ENCODE assay signal across 12 cellular contexts in genomic region chr3:31952205-31952604, GRCh38. TPM values are rescaled to one million over a fixed set of nuclear protein-coding genes. Genes with fewer than 3 reads are reported as not detected.
DNase-seq lines count a peak whose midpoint lies in the region; ATAC-seq and TF ChIP-seq lines count a peak whose summit lies in the region.
"Had no signal": no experiment of that assay in that cellular context is flagged by ENCODE, and none has a peak within 500 bp of the region (broad histone marks: within the 10 kb centered on the region; RNA-seq: fewer than 3 reads in every experiment).

No MANE protein-coding gene starts in this region.

- peak; percentile 1 to 62 for DNase-seq in NCI-H526 (lab: John Stamatoyannopoulos, UW)
- no peak for DNase-seq in NCI-H526 treated with DMSO at 0.1 percent for 48 hours (lab: John Stamatoyannopoulos, UW)
- peak; percentile 45 for DNase-seq in transverse colon
- DNase-seq in ureter (ENCODE audit: low spot score) = no peak
- DNase-seq in NCI-H774 (lab: John Stamatoyannopoulos, UW) = no peak
- no peak for DNase-seq in sciatic nerve (ENCODE audit: low spot score)
- DNase-seq: activated CD8-positive, alpha-beta memory T cell treated with anti-CD3 and anti-CD28 coated beads, Interleukin-2, amount 50 U/mL, for 48 hours; left ventricle myocardium superior had no signal

- in situ Hi-C loops in transverse colon (cut with MboI; ENCODE audit: low pct_ligation_motif_present in 1 of 4, low pct_unique_long_range_greater_than_20kb in 1 of 4, low sequenced_read_pairs in 3 of 4) = no loop called here

- TF ChIP-seq CTCF in transverse colon (IDR thresholded peaks at IDR 0.05) = no peak

- intact Hi-C loops in transverse colon (cut with DNase I; ENCODE audit: low total_unique reads) (no loop called here), sciatic nerve (cut with DNase I) (no loop called here)

- H3K27me3 ChIP-seq in transverse colon = no peaks in the 10 kb centered on the region

- peaks cover 0 to 13% (median 11%) of the 10 kb centered on the region in 4 donors for H3K4me1 ChIP-seq in transverse colon
- H3K4me1 ChIP-seq: prostate gland had no signal

- no peak for TF ChIP-seq POLR2A in transverse colon (IDR thresholded peaks at IDR 0.05)

- ATAC-seq in HG02571 (IDR thresholded peaks at IDR 0.05; ENCODE audit: unreplicated experiment) (peak; percentile 64), HG03457 (IDR thresholded peaks at IDR 0.05; ENCODE audit: unreplicated experiment) (peak; percentile 76), sciatic nerve (no peak)
- ATAC-seq: left ventricle myocardium superior had no signal

- TF ChIP-seq EP300 in transverse colon (IDR thresholded peaks at IDR 0.05; ENCODE audit: low read depth) = no peak

- no peak overlapping the region for H3K27ac ChIP-seq in transverse colon
- H3K27ac ChIP-seq: 22Rv1, prostate gland had no signal

- WGBS in transverse colon (ENCODE audit: low coverage in 1 of 2), 2 donors = 76% methylated on average over 4 of the region's 4 CpGs; no CpG with 5 or more reads in 1 of the 2 donors

- peaks cover 4 to 12% of the 10 kb centered on the region in 2 donors for H3K9me3 ChIP-seq in transverse colon
- H3K9me3 ChIP-seq: prostate gland had no signal

- no peak overlapping the region for H3K4me3 ChIP-seq in transverse colon
- H3K4me3 ChIP-seq: prostate gland had no signal

- no peaks in the 10 kb centered on the region for H3K36me3 ChIP-seq in transverse colon
- H3K36me3 ChIP-seq: prostate gland had no signal

RNA-seq across cellular contexts. Expression of gene OSBPL10, which starts 28.9 kb away (rescaled TPM):
- 10 to 100 TPM in 3 of 4 donors, 1 to 10 TPM in 1; 10.0 to 34.8 (median 19.5) TPM for total RNA-seq in transverse colon
- 36.3 TPM for total RNA-seq in ureter
- 27.0 TPM for total RNA-seq in sciatic nerve

RNA-seq across cellular contexts. Expression of gene ZNF860, which starts 29.3 kb away (rescaled TPM):
- 1 to 10 TPM in 2 of 4 donors, under 1 TPM in 1, not detected in 1; 0.41 to 5.4 (median 1.6) TPM for total RNA-seq in transverse colon
- 4.4 TPM for total RNA-seq in ureter
- 0.89 TPM for total RNA-seq in sciatic nerve

Comparison
In these comparisons a context has a peak if more than half of its experiments do, and no peak if none do; other contexts are left out.
1. DNase-seq: peak in NCI-H526 (2 of 2) and transverse colon (single experiment); none in NCI-H526 treated with DMSO at 0.1 percent for 48 hours (single experiment), ureter (single experiment), NCI-H774 (single experiment) and sciatic nerve (single experiment).